In genomic region chr2:64626146-64626809, GRCh38 we compare ENCODE assay signal across 22 cellular contexts. TPM values are rescaled to one million over a fixed set of nuclear protein-coding genes. Genes with fewer than 3 reads are reported as not detected.
DNase-seq lines count a peak whose midpoint lies in the region; ATAC-seq and TF ChIP-seq lines count a peak whose summit lies in the region.
"Had no signal": no experiment of that assay in that cellular context is flagged by ENCODE, and none has a peak within 500 bp of the region (broad histone marks: within the 10 kb centered on the region; RNA-seq: fewer than 3 reads in every experiment).

No MANE protein-coding gene starts in this region.

- H3K4me3 ChIP-seq in SJCRH30 (peak overlapping the region; percentile 46; the same call in 1 of the 2 replicates), SK-N-SH (ENCODE audit: low read depth in 2 of 2, low read length in 1 of 2) (no peak overlapping the region)
- H3K4me3 ChIP-seq: BLaER1 treated with 17β-estradiol and CSF1 and Interleukin-3, amounts not matched to agents 10 nM and 100 nM; upper lobe of left lung had no signal

- no peak overlapping the region for H2AFZ ChIP-seq in SK-N-SH (ENCODE audit: low read depth)

- H3K27me3 ChIP-seq in SJCRH30 = no peaks in the 10 kb centered on the region
- no peaks in the 10 kb centered on the region for H3K27me3 ChIP-seq in SK-N-SH (ENCODE audit: insufficient read depth)
- H3K27me3 ChIP-seq: BLaER1 treated with 17β-estradiol and CSF1 and Interleukin-3, amounts not matched to agents 10 nM and 100 nM; upper lobe of left lung had no signal

- POLR2A ChIA-PET in activated naive CD8-positive, alpha-beta T cell treated with anti-CD3 and anti-CD28 coated beads, Interleukin-2, amount 10 ng/mL, durations not matched to agents 7 days and 5 days (lab: Charles Lee) = interaction anchor here (0.7 to 1.2 kb wide), 2 partner anchors 18 to 69 kb away, joined by 3 read pairs; no protein-coding TSS in a partner anchor
- POLR2A ChIA-PET in SK-N-SH (lab: Yijun Ruan, JAX) = no interaction called here

- no peaks in the 10 kb centered on the region for H3K9me3 Mint-ChIP-seq in activated naive CD8-positive, alpha-beta T cell treated with anti-CD3 and anti-CD28 coated beads, Interleukin-2, amount 10 ng/mL, durations not matched to agents 7 days and 5 days
- H3K9me3 Mint-ChIP-seq in activated naive CD8-positive, alpha-beta T cell treated with anti-CD3 and anti-CD28 coated beads for 36 hours = no peaks in the 10 kb centered on the region
- no peaks in the 10 kb centered on the region for H3K9me3 Mint-ChIP-seq in naive B cell
- H3K9me3 Mint-ChIP-seq: T-helper 2 cell treated with Interferon-gamma antibody and Interleukin-4, amounts not matched to agents 5 μg/mL and 100 μg/mL, for 36 hours had no signal

- WGBS in SK-N-SH (ENCODE audit: low lambda C conversion rate) = 92% methylated on average over 10 of the region's 10 CpGs

- H3K4me2 ChIP-seq in SK-N-SH = no peak overlapping the region

- no peak overlapping the region for H3K4me3 Mint-ChIP-seq in activated naive CD8-positive, alpha-beta T cell treated with anti-CD3 and anti-CD28 coated beads, Interleukin-2, amount 10 ng/mL, durations not matched to agents 7 days and 5 days
- no peak overlapping the region for H3K4me3 Mint-ChIP-seq in activated naive CD8-positive, alpha-beta T cell treated with anti-CD3 and anti-CD28 coated beads for 36 hours
- H3K4me3 Mint-ChIP-seq in naive B cell = peak overlapping the region in 3 of 8 donors; percentile 4 to 47 (median 15)
- H3K4me3 Mint-ChIP-seq: T-helper 2 cell treated with Interferon-gamma antibody and Interleukin-4, amounts not matched to agents 5 μg/mL and 100 μg/mL, for 36 hours had no signal

- H4K20me1 ChIP-seq in SK-N-SH (ENCODE audit: insufficient read depth) = no peaks in the 10 kb centered on the region

- no peak for TF ChIP-seq EP300 in SK-N-SH (IDR thresholded peaks at IDR 0.05; ENCODE audit: borderline replicate concordance in 1 of 2, low read depth in 1 of 2, low read length in 1 of 2)

- H3K27ac Mint-ChIP-seq in activated naive CD8-positive, alpha-beta T cell treated with anti-CD3 and anti-CD28 coated beads, Interleukin-2, amount 10 ng/mL, durations not matched to agents 7 days and 5 days = peak overlapping the region; percentile 69
- H3K27ac Mint-ChIP-seq in activated naive CD8-positive, alpha-beta T cell treated with anti-CD3 and anti-CD28 coated beads for 36 hours = no peak overlapping the region
- peak overlapping the region in 5 of 6 donors; percentile 59 to 93 (median 69) for H3K27ac Mint-ChIP-seq in naive B cell

- H3K9me3 ChIP-seq in SJCRH30 (replicated peaks) = no peaks in the 10 kb centered on the region
- no peaks in the 10 kb centered on the region for H3K9me3 ChIP-seq in SK-N-SH
- H3K9me3 ChIP-seq: BLaER1 treated with 17β-estradiol and CSF1 and Interleukin-3, amounts not matched to agents 10 nM and 100 nM; upper lobe of left lung had no signal

- H3F3A ChIP-seq in SK-N-SH (replicated peaks; ENCODE audit: insufficient read depth) = no peaks in the 10 kb centered on the region

- no peaks in the 10 kb centered on the region for H3K27me3 Mint-ChIP-seq in activated naive CD8-positive, alpha-beta T cell treated with anti-CD3 and anti-CD28 coated beads, Interleukin-2, amount 10 ng/mL, durations not matched to agents 7 days and 5 days
- no peaks in the 10 kb centered on the region for H3K27me3 Mint-ChIP-seq in activated naive CD8-positive, alpha-beta T cell treated with anti-CD3 and anti-CD28 coated beads for 36 hours
- no peaks in the 10 kb centered on the region for H3K27me3 Mint-ChIP-seq in naive B cell

- H3K36me3 ChIP-seq in SJCRH30 (peaks cover 2% of the 10 kb centered on the region; the same call in 1 of the 2 replicates), SK-N-SH (replicated peaks in 1 of 2; ENCODE audit: control insufficient read depth in 1 of 2, insufficient read depth in 2 of 2, low read length in 1 of 2) (peaks cover 0 to 3% of the 10 kb centered on the region in 2 experiments)

- H3K4me1 Mint-ChIP-seq in activated naive CD8-positive, alpha-beta T cell treated with anti-CD3 and anti-CD28 coated beads, Interleukin-2, amount 10 ng/mL, durations not matched to agents 7 days and 5 days = peaks cover 10% of the 10 kb centered on the region
- H3K4me1 Mint-ChIP-seq in activated naive CD8-positive, alpha-beta T cell treated with anti-CD3 and anti-CD28 coated beads for 36 hours = peaks cover 2% of the 10 kb centered on the region
- H3K4me1 Mint-ChIP-seq in naive B cell = peaks cover 29 to 42% (median 32%) of the 10 kb centered on the region in 3 donors

- H3K9me2 ChIP-seq in SK-N-SH = no peaks in the 10 kb centered on the region

- TF ChIP-seq RAD21 in SK-N-SH (IDR thresholded peaks at IDR 0.05; ENCODE audit: low read length) = no peak

- H3K9ac ChIP-seq in SK-N-SH = no peak overlapping the region
- H3K9ac ChIP-seq: BLaER1 treated with 17β-estradiol and CSF1 and Interleukin-3, amounts not matched to agents 10 nM and 100 nM had no signal

- peaks cover 22% of the 10 kb centered on the region for H3K4me1 ChIP-seq in SJCRH30
- peaks cover 0 to 45% of the 10 kb centered on the region in 2 experiments; a peak in 2 of 4 replicates for H3K4me1 ChIP-seq in SK-N-SH (ENCODE audit: control insufficient read depth in 1 of 2, insufficient read depth in 2 of 2, low read depth in 1 of 2, low read length in 1 of 2)
- H3K4me1 ChIP-seq: upper lobe of left lung had no signal

- CTCF ChIA-PET in SK-N-SH (lab: Yijun Ruan, JAX) = interaction anchor here (0.6 to 2.4 kb wide), 6 partner anchors 10 to 41 kb away, joined by 3 to 10 read pairs (median 6); partner anchors contain the start of gene SERTAD2

- ATAC-seq in activated naive CD8-positive, alpha-beta T cell treated with anti-CD3 and anti-CD28 coated beads, Interleukin-2, amount 10 ng/mL, durations not matched to agents 7 days and 5 days (ENCODE audit: low read depth) = no peak
- peak; percentile 62 to 69 for ATAC-seq in naive B cell (ENCODE audit: low read depth in 2 of 2)
- no peak for ATAC-seq in HG02973 (IDR thresholded peaks at IDR 0.05; ENCODE audit: unreplicated experiment)
- ATAC-seq: SK-N-SH treated with all-trans-retinoic acid at 6 μM for 48 hours had no signal

- peaks cover 4% of the 10 kb centered on the region for H3K36me3 Mint-ChIP-seq in activated naive CD8-positive, alpha-beta T cell treated with anti-CD3 and anti-CD28 coated beads, Interleukin-2, amount 10 ng/mL, durations not matched to agents 7 days and 5 days
- H3K36me3 Mint-ChIP-seq in activated naive CD8-positive, alpha-beta T cell treated with anti-CD3 and anti-CD28 coated beads for 36 hours = no peaks in the 10 kb centered on the region
- H3K36me3 Mint-ChIP-seq in naive B cell = peaks cover 0 to 8% of the 10 kb centered on the region in 2 donors

- no peak for DNase-seq in activated naive CD8-positive, alpha-beta T cell treated with anti-CD3 and anti-CD28 coated beads, Interleukin-2, amount 10 ng/mL, durations not matched to agents 7 days and 5 days
- no peak for DNase-seq in activated naive CD8-positive, alpha-beta T cell treated with anti-CD3 and anti-CD28 coated beads for 36 hours
- DNase-seq in SJCRH30 (no peak), naive B cell (no peak), NCI-H2227 treated with DMSO at 0.1 percent for 48 hours (lab: John Stamatoyannopoulos, UW) (no peak), SK-N-SH (no peak)
- DNase-seq: activated CD4-positive, alpha-beta T cell treated with anti-CD3 and anti-CD28 coated beads, Interleukin-2, amount 50 U/mL, for 48 hours; activated gamma-delta T cell treated with Interleukin-2 at 50 U/mL for 16 hours; amniotic stem cell; DND-41; GOT3; IMR-90; NCI-H1436; NCI-H2171; NCI-H526 treated with DMSO at 0.1 percent for 48 hours; stimulated activated CD4-positive, alpha-beta T cell treated with anti-CD3 and anti-CD28 coated beads, Interleukin-4, amount 100 ng/mL, for 24 hours; upper lobe of left lung had no signal

- H3K79me2 ChIP-seq in SK-N-SH (ENCODE audit: insufficient read depth) = no peaks in the 10 kb centered on the region

- no peak for TF ChIP-seq CTCF in SK-N-SH (IDR thresholded peaks at IDR 0.05)

- peak overlapping the region; percentile 92 for H3K27ac ChIP-seq in SJCRH30
- peak overlapping the region; percentile 33 for H3K27ac ChIP-seq in temporal lobe (ENCODE audit: low read depth, low read length)
- H3K27ac ChIP-seq in SK-N-SH (ENCODE audit: low read depth in 2 of 2, low read length in 1 of 2) = no peak overlapping the region
- H3K27ac ChIP-seq: BLaER1 treated with 17β-estradiol and CSF1 and Interleukin-3, amounts not matched to agents 10 nM and 100 nM; upper lobe of left lung had no signal

TF ChIP-seq in SK-N-SH, 30 proteins besides CTCF, POLR2A, EP300 and RAD21 (continues in another document):
- TF ChIP-seq SMC3 (IDR thresholded peaks at IDR 0.05; ENCODE audit: low read depth, low read length) (no peak), USF1 (IDR thresholded peaks at IDR 0.05; ENCODE audit: borderline replicate concordance, low read depth) (no peak)

RNA-seq across cellular contexts. Expression of gene SERTAD2, which starts 27.4 kb away (rescaled TPM):
- total RNA-seq in activated naive CD8-positive, alpha-beta T cell treated with anti-CD3 and anti-CD28 coated beads, Interleukin-2, amount 10 ng/mL, durations not matched to agents 7 days and 5 days = 10 to 100 TPM; 27.0 to 27.7 TPM
- total RNA-seq in activated naive CD8-positive, alpha-beta T cell treated with anti-CD3 and anti-CD28 coated beads for 36 hours = 10 to 100 TPM; 22.7 to 23.3 TPM
- 30.9 and 34.7 TPM in 2 replicates for total RNA-seq in SJCRH30 (2014; rRNA removed; shearing (Covaris generic))
- polyA plus RNA-seq in naive B cell (ENCODE audit: low read depth in 6 of 6) = 10 to 100 TPM in 5 of 6 donors, 1 to 10 TPM in 1; 7.9 to 21.8 (median 13.2) TPM
- total RNA-seq in temporal lobe = 7.4 TPM
- polyA plus RNA-seq in SK-N-SH (2012; rRNA removed) = 8.8 and 9.1 TPM in 2 replicates
- 11.3 and 12.6 TPM in 2 replicates for polyA plus RNA-seq in SK-N-SH (2012; cell fraction: cytosol; rRNA removed)
- 5.9 and 7.3 TPM in 2 replicates for polyA plus RNA-seq in SK-N-SH (2012; cell fraction: nucleus; rRNA removed)

Comparison
In these comparisons a context has a peak if more than half of its experiments do, and no peak if none do; other contexts are left out.
1. ATAC-seq: peak in naive B cell (2 of 2); none in activated naive CD8-positive, alpha-beta T cell treated with anti-CD3 and anti-CD28 coated beads, Interleukin-2, amount 10 ng/mL, durations not matched to agents 7 days and 5 days (single experiment) and HG02973 (single experiment).
2. H3K27ac ChIP-seq: peak in SJCRH30 (single experiment) and temporal lobe (single experiment); none in SK-N-SH (0 of 2).